1 cellular context compared by ENCODE assay signal in the genomic region with DNA sequence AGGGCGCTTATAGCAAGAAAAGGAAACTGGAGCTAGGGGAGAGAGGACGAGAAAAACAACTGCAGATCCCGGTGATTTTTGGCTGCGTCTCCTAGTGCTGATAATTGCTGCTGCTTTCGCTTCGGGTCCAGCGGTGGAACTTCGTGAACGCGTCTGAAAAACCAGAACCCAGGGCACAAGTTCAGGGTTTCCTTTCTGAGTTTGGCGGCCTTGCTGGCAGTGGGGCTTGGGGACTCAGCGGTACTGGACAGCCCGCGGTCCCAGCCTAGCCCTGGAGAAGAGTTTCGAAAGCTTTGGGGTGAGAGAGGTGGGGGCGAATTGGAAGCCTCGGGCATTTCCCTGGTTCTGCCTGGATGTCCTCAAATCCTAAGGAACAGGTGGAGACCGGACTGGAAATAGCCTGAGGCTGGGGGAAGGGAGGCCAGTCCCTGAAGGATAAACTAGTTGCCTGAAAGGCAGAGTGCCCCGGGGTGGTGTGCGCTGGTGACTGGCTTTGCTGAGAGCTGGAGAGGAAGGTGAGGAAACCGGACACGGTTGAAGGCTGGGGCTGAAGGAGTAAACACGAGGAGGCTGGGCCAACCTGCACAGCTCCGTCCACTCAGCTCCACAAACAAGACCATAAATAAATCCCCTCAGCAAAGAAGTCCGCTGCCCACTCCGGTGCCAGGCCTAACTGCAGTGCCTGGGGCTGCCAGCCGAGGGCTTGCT.
TF ChIP-seq lines count a peak whose summit lies in the region.

No MANE protein-coding gene starts in this region.

TF ChIP-seq in GM23338, 12 proteins besides CTCF, POLR2A, EP300 and RAD21 (continued from another document):
- TF ChIP-seq, protein P1, sequence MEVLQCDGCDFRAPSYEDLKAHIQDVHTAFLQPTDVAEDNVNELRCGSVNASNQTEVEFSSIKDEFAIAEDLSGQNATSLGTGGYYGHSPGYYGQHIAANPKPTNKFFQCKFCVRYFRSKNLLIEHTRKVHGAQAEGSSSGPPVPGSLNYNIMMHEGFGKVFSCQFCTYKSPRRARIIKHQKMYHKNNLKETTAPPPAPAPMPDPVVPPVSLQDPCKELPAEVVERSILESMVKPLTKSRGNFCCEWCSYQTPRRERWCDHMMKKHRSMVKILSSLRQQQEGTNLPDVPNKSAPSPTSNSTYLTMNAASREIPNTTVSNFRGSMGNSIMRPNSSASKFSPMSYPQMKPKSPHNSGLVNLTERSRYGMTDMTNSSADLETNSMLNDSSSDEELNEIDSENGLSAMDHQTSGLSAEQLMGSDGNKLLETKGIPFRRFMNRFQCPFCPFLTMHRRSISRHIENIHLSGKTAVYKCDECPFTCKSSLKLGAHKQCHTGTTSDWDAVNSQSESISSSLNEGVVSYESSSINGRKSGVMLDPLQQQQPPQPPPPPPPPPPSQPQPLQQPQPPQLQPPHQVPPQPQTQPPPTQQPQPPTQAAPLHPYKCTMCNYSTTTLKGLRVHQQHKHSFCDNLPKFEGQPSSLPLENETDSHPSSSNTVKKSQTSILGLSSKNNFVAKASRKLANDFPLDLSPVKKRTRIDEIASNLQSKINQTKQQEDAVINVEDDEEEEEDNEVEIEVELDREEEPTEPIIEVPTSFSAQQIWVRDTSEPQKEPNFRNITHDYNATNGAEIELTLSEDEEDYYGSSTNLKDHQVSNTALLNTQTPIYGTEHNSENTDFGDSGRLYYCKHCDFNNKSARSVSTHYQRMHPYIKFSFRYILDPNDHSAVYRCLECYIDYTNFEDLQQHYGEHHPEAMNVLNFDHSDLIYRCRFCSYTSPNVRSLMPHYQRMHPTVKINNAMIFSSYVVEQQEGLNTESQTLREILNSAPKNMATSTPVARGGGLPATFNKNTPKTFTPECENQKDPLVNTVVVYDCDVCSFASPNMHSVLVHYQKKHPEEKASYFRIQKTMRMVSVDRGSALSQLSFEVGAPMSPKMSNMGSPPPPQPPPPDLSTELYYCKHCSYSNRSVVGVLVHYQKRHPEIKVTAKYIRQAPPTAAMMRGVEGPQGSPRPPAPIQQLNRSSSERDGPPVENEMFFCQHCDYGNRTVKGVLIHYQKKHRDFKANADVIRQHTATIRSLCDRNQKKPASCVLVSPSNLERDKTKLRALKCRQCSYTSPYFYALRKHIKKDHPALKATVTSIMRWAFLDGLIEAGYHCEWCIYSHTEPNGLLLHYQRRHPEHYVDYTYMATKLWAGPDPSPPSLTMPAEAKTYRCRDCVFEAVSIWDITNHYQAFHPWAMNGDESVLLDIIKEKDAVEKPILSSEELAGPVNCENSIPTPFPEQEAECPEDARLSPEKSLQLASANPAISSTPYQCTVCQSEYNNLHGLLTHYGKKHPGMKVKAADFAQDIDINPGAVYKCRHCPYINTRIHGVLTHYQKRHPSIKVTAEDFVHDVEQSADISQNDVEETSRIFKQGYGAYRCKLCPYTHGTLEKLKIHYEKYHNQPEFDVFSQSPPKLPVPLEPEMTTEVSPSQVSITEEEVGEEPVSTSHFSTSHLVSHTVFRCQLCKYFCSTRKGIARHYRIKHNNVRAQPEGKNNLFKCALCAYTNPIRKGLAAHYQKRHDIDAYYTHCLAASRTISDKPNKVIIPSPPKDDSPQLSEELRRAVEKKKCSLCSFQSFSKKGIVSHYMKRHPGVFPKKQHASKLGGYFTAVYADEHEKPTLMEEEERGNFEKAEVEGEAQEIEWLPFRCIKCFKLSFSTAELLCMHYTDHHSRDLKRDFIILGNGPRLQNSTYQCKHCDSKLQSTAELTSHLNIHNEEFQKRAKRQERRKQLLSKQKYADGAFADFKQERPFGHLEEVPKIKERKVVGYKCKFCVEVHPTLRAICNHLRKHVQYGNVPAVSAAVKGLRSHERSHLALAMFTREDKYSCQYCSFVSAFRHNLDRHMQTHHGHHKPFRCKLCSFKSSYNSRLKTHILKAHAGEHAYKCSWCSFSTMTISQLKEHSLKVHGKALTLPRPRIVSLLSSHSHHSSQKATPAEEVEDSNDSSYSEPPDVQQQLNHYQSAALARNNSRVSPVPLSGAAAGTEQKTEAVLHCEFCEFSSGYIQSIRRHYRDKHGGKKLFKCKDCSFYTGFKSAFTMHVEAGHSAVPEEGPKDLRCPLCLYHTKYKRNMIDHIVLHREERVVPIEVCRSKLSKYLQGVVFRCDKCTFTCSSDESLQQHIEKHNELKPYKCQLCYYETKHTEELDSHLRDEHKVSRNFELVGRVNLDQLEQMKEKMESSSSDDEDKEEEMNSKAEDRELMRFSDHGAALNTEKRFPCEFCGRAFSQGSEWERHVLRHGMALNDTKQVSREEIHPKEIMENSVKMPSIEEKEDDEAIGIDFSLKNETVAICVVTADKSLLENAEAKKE (CRISPR knock-in tag; IDR thresholded peaks at IDR 0.05) = no peak
- TF ChIP-seq JUNB (IDR thresholded peaks at IDR 0.05; ENCODE audit: unreplicated experiment) (no peak), ZNF331 (CRISPR knock-in tag; IDR thresholded peaks at IDR 0.05; ENCODE audit: low read depth) (no peak)
